ENCODE assay signal across 1 cellular context in genomic region chr1:53460211-53460634, GRCh38.
TF ChIP-seq lines count a peak whose summit lies in the region.

No MANE protein-coding gene starts in this region.

TF ChIP-seq in K562, 482 proteins besides CTCF, POLR2A, EP300 and RAD21 (continued from another document):
- TF ChIP-seq ZNF175 (CRISPR knock-in tag; IDR thresholded peaks at IDR 0.05; ENCODE audit: low read depth) (0 out of 2 replicates have a peak, but pooled peaks have one; percentile 48), THRAP3 (IDR thresholded peaks at IDR 0.05; ENCODE audit: borderline replicate concordance) (no peak), HMGN3 (IDR thresholded peaks at IDR 0.05; ENCODE audit: borderline replicate concordance, extremely low read depth, insufficient read length, low read depth, low read length) (no peak), ZKSCAN1 (IDR thresholded peaks at IDR 0.05; ENCODE audit: low read depth, low read length) (0 out of 2 replicates have a peak, but pooled peaks have one; percentile 49), BHLHE40 (IDR thresholded peaks at IDR 0.05; ENCODE audit: low read length) (peak; percentile 50; the same call in 1 of the 2 replicates), ZFP36 (IDR thresholded peaks at IDR 0.05; ENCODE audit: low read depth, low read length, partially characterized antibody) (no peak), USF2 (CRISPR knock-in tag; IDR thresholded peaks at IDR 0.05) (peak; percentile 33; the same call in 1 of the 2 replicates), BCLAF1 (IDR thresholded peaks at IDR 0.05; ENCODE audit: borderline replicate concordance in 1 of 2, control insufficient read depth in 1 of 2, low read depth in 2 of 2, low read length in 1 of 2) (no peak), MGA (IDR thresholded peaks at IDR 0.05) (peak; percentile 99), CXXC5 (CRISPR knock-in tag; IDR thresholded peaks at IDR 0.05) (peak; percentile 48), NFRKB (IDR thresholded peaks at IDR 0.05; ENCODE audit: low read depth) (peak; percentile 61; the same call in 1 of the 2 replicates), YY1 (IDR thresholded peaks at IDR 0.05; ENCODE audit: borderline replicate concordance in 1 of 3, control insufficient read depth in 1 of 3, extremely low read depth in 1 of 3, insufficient read depth in 3 of 3, insufficient read length in 1 of 3, insufficient replicate concordance in 2 of 3, low read depth in 1 of 3, low read length in 2 of 3) (peak; percentile 57 to 91 (median 75)), ZNF592 (IDR thresholded peaks at IDR 0.05) (peak; percentile 58; the same call in 1 of the 2 replicates), PRMT5 (CRISPR knock-in tag; IDR thresholded peaks at IDR 0.05) (no peak), HDAC8 (tag; IDR thresholded peaks at IDR 0.05) (peak; percentile 77)
